ENCODE assay signal across 9 cellular contexts in the genomic region with DNA sequence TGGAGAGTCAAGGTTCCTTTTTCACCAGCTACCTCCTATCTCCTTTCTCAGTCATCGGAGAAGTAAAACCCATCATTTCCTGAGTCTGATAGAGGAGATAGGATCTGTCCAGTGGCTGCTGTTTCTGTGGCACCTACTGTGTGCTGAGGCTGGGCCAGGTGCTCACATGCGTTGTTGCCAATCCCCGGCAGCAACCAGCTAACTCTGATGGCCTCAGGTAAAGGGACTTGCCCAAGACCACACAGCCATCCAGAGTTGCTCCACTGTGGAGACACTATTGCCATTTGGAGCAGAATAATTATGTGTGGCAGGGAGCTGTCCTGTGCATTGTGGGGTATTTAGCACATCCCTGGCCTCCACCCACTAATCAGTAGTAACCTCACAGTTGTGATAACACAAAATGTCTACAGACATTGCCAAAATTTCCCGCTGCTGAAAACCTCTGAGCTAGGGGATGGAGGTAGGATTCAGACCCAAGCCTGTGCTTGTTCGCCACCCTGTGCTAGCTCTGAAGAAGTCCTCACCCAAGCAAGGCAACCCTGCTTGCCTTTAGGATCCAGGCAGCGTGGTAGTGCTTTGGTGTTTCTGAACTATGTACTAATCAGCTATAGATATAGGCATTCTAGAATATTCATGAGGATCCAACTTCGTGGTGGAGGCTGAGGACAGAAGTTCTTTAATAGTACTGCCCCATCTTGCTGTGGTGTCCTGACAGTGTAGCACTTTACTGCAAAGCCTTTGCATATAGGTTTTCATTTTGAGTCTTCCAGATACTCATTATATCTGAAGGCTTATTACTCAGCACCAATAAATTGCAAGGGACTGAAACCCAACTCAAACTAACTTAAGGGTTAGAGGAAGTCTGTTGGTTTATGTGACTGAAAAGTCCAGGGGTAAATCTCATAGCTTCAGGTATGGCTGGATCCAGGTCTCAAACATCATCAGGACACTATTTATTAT.
DNase-seq lines count a peak whose midpoint lies in the region; ATAC-seq lines count a peak whose summit lies in the region.
"Had no signal": no experiment of that assay in that cellular context is flagged by ENCODE, and none has a peak within 500 bp of the region (broad histone marks: within the 10 kb centered on the region; RNA-seq: fewer than 3 reads in every experiment).

No MANE protein-coding gene starts in this region.

- ATAC-seq in GM18520 (IDR thresholded peaks at IDR 0.05; ENCODE audit: unreplicated experiment) (peak; percentile 58), HG02642 (IDR thresholded peaks at IDR 0.05; ENCODE audit: poor library complexity, unreplicated experiment) (peak; percentile 36), GM18907 (IDR thresholded peaks at IDR 0.05; ENCODE audit: unreplicated experiment) (no peak)

- no peaks in the 10 kb centered on the region for H3K9me3 ChIP-seq in SJCRH30 (replicated peaks)

- DNase-seq in NCI-H524 treated with DMSO at 0.1 percent for 48 hours (lab: John Stamatoyannopoulos, UW) (no peak), SJCRH30 (no peak), NCI-H146 treated with DMSO at 0.1 percent for 48 hours (lab: John Stamatoyannopoulos, UW; ENCODE audit: unreplicated experiment) (no peak)
- DNase-seq: hypothalamus had no signal

- H3K36me3 ChIP-seq in SJCRH30: no peaks in the 10 kb centered on the region

- H3K27me3 ChIP-seq in SJCRH30: no peaks in the 10 kb centered on the region

- no peak overlapping the region for H3K4me3 ChIP-seq in skin epidermis
- no peak overlapping the region for H3K4me3 ChIP-seq in SJCRH30

- H3K27ac ChIP-seq in cingulate gyrus (ENCODE audit: low read depth, low read length) (peak overlapping the region; percentile 20), skin epidermis (peak overlapping the region in 16 of 21 experiments; percentile 24 to 88 (median 70)), SJCRH30 (no peak overlapping the region)

- H3K4me1 ChIP-seq in SJCRH30: peaks cover 32% of the 10 kb centered on the region
